8 cellular contexts compared by ENCODE assay signal in genomic region chr3:9732080-9732752, GRCh38. TPM values are rescaled to one million over a fixed set of nuclear protein-coding genes. Genes with fewer than 3 reads are reported as not detected.
A peak's percentile ranks its signal among the peaks of the same experiment; 100 is the strongest.
DNase-seq lines count a peak whose midpoint lies in the region; ATAC-seq, FAIRE-seq and TF ChIP-seq lines count a peak whose summit lies in the region.

No MANE protein-coding gene starts in this region.

- no peak overlapping the region for H2BK15ac ChIP-seq in H9 (ENCODE audit: low read depth, low read length)

- no peaks in the 10 kb centered on the region for H3K27me3 Mint-ChIP-seq in H9 (ENCODE audit: low read depth)

- peak overlapping the region; percentile 95 for H3K4me2 ChIP-seq in DND-41 (ENCODE audit: insufficient read depth, low read length)
- peak overlapping the region; percentile 85 for H3K4me2 ChIP-seq in H9 (ENCODE audit: insufficient read depth, insufficient read length, low read length)

- H4K91ac ChIP-seq in H9 (ENCODE audit: insufficient read length, low read depth, low read length) = peak overlapping the region; percentile 15

- no peak overlapping the region for H2AK5ac ChIP-seq in H9 (ENCODE audit: insufficient read length, low read length)

- H3K14ac ChIP-seq in H9 (ENCODE audit: insufficient read depth, low read length) = peak overlapping the region; percentile 70

- H3K79me1 ChIP-seq in H9 (ENCODE audit: insufficient read depth, low read depth, low read length, poor library complexity, severe bottlenecking) = peaks cover 4% of the 10 kb centered on the region

- no peaks in the 10 kb centered on the region; a peak in 1 of 5 replicates for H3K9me3 Mint-ChIP-seq in H9

- H3K36me3 ChIP-seq in DND-41 (ENCODE audit: insufficient read depth, low read length) (peaks cover 44% of the 10 kb centered on the region), adipocyte (ENCODE audit: control insufficient read depth, insufficient read depth, low read length, severe bottlenecking) (peaks cover 26% of the 10 kb centered on the region), iPS DF 6.9 (ENCODE audit: control insufficient read depth, insufficient read depth, low read length) (peaks cover 14% of the 10 kb centered on the region; the same call in 1 of the 2 replicates), small intestine (ENCODE audit: control insufficient read depth in 2 of 2, insufficient read depth in 2 of 2, low read length in 2 of 2) (peaks cover 0 to 4% of the 10 kb centered on the region in 2 donors)

- H3K9me3 ChIP-seq in DND-41 (ENCODE audit: insufficient read depth, low read length, severe bottlenecking) (no peaks in the 10 kb centered on the region), H9 (ENCODE audit: control insufficient read depth, low read depth, low read length) (no peaks in the 10 kb centered on the region), adipocyte (ENCODE audit: control insufficient read depth, low read length) (no peaks in the 10 kb centered on the region), iPS DF 6.9 (ENCODE audit: control insufficient read depth, insufficient read depth, low read length) (no peaks in the 10 kb centered on the region), small intestine (ENCODE audit: control insufficient read depth, low read depth) (no peaks in the 10 kb centered on the region)

- no peak overlapping the region for H3K4ac ChIP-seq in H9 (ENCODE audit: low read depth, low read length)

- H2AFZ ChIP-seq in DND-41 (ENCODE audit: low read depth, low read length) (peak overlapping the region; percentile 98), H9 (ENCODE audit: low read length) (no peak overlapping the region)

- H4K20me1 ChIP-seq in DND-41 (ENCODE audit: insufficient read depth, low read length) = peaks cover 37% of the 10 kb centered on the region
- H4K20me1 ChIP-seq in H9 (ENCODE audit: control insufficient read depth, insufficient read depth, insufficient read length) = peaks cover 2% of the 10 kb centered on the region

- H2BK20ac ChIP-seq in H9 (ENCODE audit: low read depth, low read length, poor library complexity, severe bottlenecking) = no peak overlapping the region

- H3K4me1 ChIP-seq in DND-41 (ENCODE audit: insufficient read depth, low read length) (peaks cover 38% of the 10 kb centered on the region), H9 (ENCODE audit: insufficient read depth, low read length) (no peaks in the 10 kb centered on the region), adipocyte (ENCODE audit: control insufficient read depth, insufficient read depth, low read length) (peaks cover 45% of the 10 kb centered on the region), iPS DF 6.9 (ENCODE audit: control insufficient read depth, insufficient read depth, low read length) (peaks cover 4% of the 10 kb centered on the region), small intestine (ENCODE audit: control insufficient read depth in 2 of 2, insufficient read depth in 1 of 2, low read depth in 1 of 2, low read length in 1 of 2) (peaks cover 0 to 3% of the 10 kb centered on the region in 2 donors)

- H3K36me3 Mint-ChIP-seq in H9 (ENCODE audit: insufficient read depth in 1 of 3, low read depth in 3 of 3) = peaks cover 14 to 37% (median 31%) of the 10 kb centered on the region in 3 experiments; a peak in 6 of 7 replicates

- no peak overlapping the region for H4K5ac ChIP-seq in H9 (ENCODE audit: insufficient read length, low read depth, low read length)

- H3K4me3 ChIP-seq in DND-41 (ENCODE audit: low read depth in 1 of 2, low read length in 2 of 2) (peak overlapping the region; percentile 84 to 88), adipocyte (ENCODE audit: low read length) (peak overlapping the region; percentile 86), iPS DF 6.9 (ENCODE audit: low read length) (peak overlapping the region; percentile 96), small intestine (ENCODE audit: low read depth in 1 of 2, low read length in 2 of 2) (peak overlapping the region; percentile 92 to 95)

- H3T11ph ChIP-seq in H9 (ENCODE audit: low read length) = no peak overlapping the region

- H3K4me3 Mint-ChIP-seq in H9 = peak overlapping the region; percentile 88 to 91

- peak; percentile 15 for ATAC-seq in DND-41 (ENCODE audit: insufficient read depth, low read depth)

- H3K79me2 ChIP-seq in DND-41 (ENCODE audit: insufficient read depth, low read length) (peaks cover 53% of the 10 kb centered on the region), H9 (ENCODE audit: insufficient read depth, low read length) (peaks cover 13% of the 10 kb centered on the region; the same call in 1 of the 2 replicates)

- no peak overlapping the region for H3K23ac ChIP-seq in H9 (ENCODE audit: insufficient read length, low read depth, low read length)

- H4K8ac ChIP-seq in H9 (replicated peaks; ENCODE audit: insufficient read length, low read depth, low read length) = no peak overlapping the region

- H2BK12ac ChIP-seq in H9 (ENCODE audit: insufficient read length, low read depth, low read length) = no peak overlapping the region

- no peak overlapping the region for H2BK120ac ChIP-seq in H9 (ENCODE audit: low read depth, low read length, poor library complexity, severe bottlenecking)

- H3K4me1 Mint-ChIP-seq in H9 = peaks cover 17 to 24% of the 10 kb centered on the region in 2 experiments

- TF ChIP-seq CTCF in DND-41 (IDR thresholded peaks at IDR 0.05; ENCODE audit: borderline replicate concordance, extremely low read depth, low read length, poor library complexity, severe bottlenecking) (no peak), H9 (conservative IDR thresholded peaks at IDR 0.05) (no peak)

- H3K23me2 ChIP-seq in H9 (ENCODE audit: insufficient read length, low read depth, low read length, poor library complexity, severe bottlenecking) = peaks cover 12% of the 10 kb centered on the region

- H3K27me3 ChIP-seq in DND-41 (ENCODE audit: insufficient read depth, low read length, poor library complexity) = no peaks in the 10 kb centered on the region
- H3K27me3 ChIP-seq in H9 (ENCODE audit: insufficient read depth, low read length) = no peaks in the 10 kb centered on the region
- no peaks in the 10 kb centered on the region for H3K27me3 ChIP-seq in adipocyte (replicated peaks; ENCODE audit: control insufficient read depth, insufficient read depth, low read length)
- H3K27me3 ChIP-seq in iPS DF 6.9 (ENCODE audit: control insufficient read depth, insufficient read depth, low read length) = no peaks in the 10 kb centered on the region
- no peaks in the 10 kb centered on the region for H3K27me3 ChIP-seq in small intestine (ENCODE audit: control insufficient read depth in 2 of 2, insufficient read depth in 2 of 2, low read length in 2 of 2)

- no CpG with 5 or more reads among the region's 42 CpGs for WGBS in H9 (ENCODE audit: extremely low coverage, insufficient read length, low lambda C conversion rate)
- no CpG with 5 or more reads among the region's 42 CpGs for WGBS in iPS DF 6.9 (ENCODE audit: insufficient coverage, insufficient read length)
- 1 to 2% (median 1%) methylated on average over 34 to 42 of the region's 42 CpGs for WGBS in small intestine, 3 donors

- peak overlapping the region in 2 of 3 experiments; percentile 85 to 87; a peak in 4 of 7 replicates for H3K27ac Mint-ChIP-seq in H9

- no peak overlapping the region for H2BK5ac ChIP-seq in H9 (ENCODE audit: insufficient read length, low read length)

- H3K18ac ChIP-seq in H9 (ENCODE audit: insufficient read length, low read depth, low read length) = no peak overlapping the region

- DNase-seq in DND-41 = peak; percentile 71
- DNase-seq in H9 = no peak
- peak; percentile 45 for DNase-seq in OCI-M1 (lab: John Stamatoyannopoulos, UW)
- DNase-seq in adipocyte (ENCODE audit: low read depth) = peak; percentile 61
- no peak for DNase-seq in iPS DF 6.9 (ENCODE audit: low read depth, low spot score)
- no peak for DNase-seq in small intestine
- DNase-seq in NCI-H2107 treated with DMSO at 0.1 percent for 48 hours (lab: John Stamatoyannopoulos, UW; ENCODE audit: unreplicated experiment) = no peak
- no peak for DNase-seq in inferior parietal cortex (ENCODE audit: extremely low spot score)

- H3K27ac ChIP-seq in DND-41 (ENCODE audit: low read length) = peak overlapping the region; percentile 100
- no peak overlapping the region for H3K27ac ChIP-seq in H9 (ENCODE audit: insufficient read length, low read depth, low read length)
- H3K27ac ChIP-seq in iPS DF 6.9 (ENCODE audit: low read length) = no peak overlapping the region
- H3K27ac ChIP-seq in small intestine (ENCODE audit: low read depth in 1 of 2, low read length in 1 of 2) = peak overlapping the region; percentile 80 to 98

- H3K9ac ChIP-seq in DND-41 (ENCODE audit: low read depth, low read length) (peak overlapping the region; percentile 96), H9 (ENCODE audit: extremely low read depth, insufficient read length, low read length) (peak overlapping the region; percentile 84), adipocyte (ENCODE audit: low read length) (peak overlapping the region; percentile 99)

- no peak overlapping the region for H3K56ac ChIP-seq in H9 (ENCODE audit: insufficient read length, low read depth, low read length)

- no peak for FAIRE-seq in small intestine (lab: Jason Lieb, UNC)

RNA-seq across cellular contexts. Expression of gene BRPF1, which starts 0.7 kb away (rescaled TPM):
- 38.4 and 38.6 TPM in 2 replicates for total RNA-seq in H9 (2021)
- 1 to 10 TPM; 5.1 to 8.2 (median 7.0) TPM for polyA plus RNA-seq in small intestine

RNA-seq across cellular contexts. Expression of gene OGG1, which starts 17.5 kb away (rescaled TPM):
- 43.4 and 44.1 TPM in 2 replicates for total RNA-seq in H9 (2021)
- polyA plus RNA-seq in small intestine = 10 to 100 TPM; 25.4 to 51.0 (median 35.1) TPM

RNA-seq across cellular contexts. Expression of gene CPNE9, which starts 28.6 kb away (rescaled TPM):
- total RNA-seq in H9 (2021) = 3.5 and 3.8 TPM in 2 replicates
- polyA plus RNA-seq in small intestine = under 1 TPM in 1 of 3 donors, not detected in 2; 0.92 TPM

RNA-seq across cellular contexts. Expression of gene CAMK1, which starts 37.5 kb away (rescaled TPM):
- total RNA-seq in H9 (2021) = 9.0 and 9.2 TPM in 2 replicates
- 10 to 100 TPM; 10.1 to 22.5 (median 17.8) TPM for polyA plus RNA-seq in small intestine

Comparison
In these comparisons a context has a peak if more than half of its experiments do, and no peak if none do; other contexts are left out.
1. DNase-seq: peak in DND-41 (single experiment), OCI-M1 (single experiment) and adipocyte (single experiment); none in H9 (single experiment), iPS DF 6.9 (single experiment), small intestine (single experiment), NCI-H2107 treated with DMSO at 0.1 percent for 48 hours (single experiment) and inferior parietal cortex (single experiment).
2. H3K27ac ChIP-seq: peak in DND-41 (single experiment) and small intestine (2 of 2); none in H9 (single experiment) and iPS DF 6.9 (single experiment).
3. Peak in every context shown above with its lines, with median percentiles within 50 percentile points of each other: H3K4me3 ChIP-seq and H3K9ac ChIP-seq.